Comparison of ENCODE assay signal across 8 cellular contexts in genomic region chr6:11231564-11232176, GRCh38. TPM values are rescaled to one million over a fixed set of nuclear protein-coding genes. Genes with fewer than 3 reads are reported as not detected.
DNase-seq lines count a peak whose midpoint lies in the region; ATAC-seq lines count a peak whose summit lies in the region.

No MANE protein-coding gene starts in this region.

- peaks cover 36% of the 10 kb centered on the region for H3K4me1 ChIP-seq in HUES64 (ENCODE audit: insufficient read depth, low read length)
- no peaks in the 10 kb centered on the region; the same call in 1 of the 2 replicates for H3K4me1 ChIP-seq in iPS DF 6.9 (ENCODE audit: control insufficient read depth, insufficient read depth, low read length)

- H3K4me3 ChIP-seq in HUES64 (ENCODE audit: low read length) (peak overlapping the region; percentile 78), iPS DF 6.9 (ENCODE audit: low read length) (peak overlapping the region; percentile 64; the same call in 1 of the 2 replicates), skin epidermis (peak overlapping the region; percentile 30 to 56 (median 51))

- H3K9me3 Mint-ChIP-seq in activated naive CD8-positive, alpha-beta T cell treated with anti-CD3 and anti-CD28 coated beads, Interleukin-2, amount 10 ng/mL, durations not matched to agents 7 days and 5 days = peaks cover 2% of the 10 kb centered on the region

- H3K27ac Mint-ChIP-seq in activated naive CD8-positive, alpha-beta T cell treated with anti-CD3 and anti-CD28 coated beads, Interleukin-2, amount 10 ng/mL, durations not matched to agents 7 days and 5 days = peak overlapping the region; percentile 95

- peak overlapping the region; percentile 32; the same call in 1 of the 2 replicates for H3K9ac ChIP-seq in HUES64 (ENCODE audit: low read depth, low read length)

- 26% methylated on average over 4 of the region's 4 CpGs for WGBS in HUES64
- no CpG with 5 or more reads among the region's 4 CpGs for WGBS in iPS DF 6.9 (ENCODE audit: insufficient coverage, insufficient read length)

- H3K36me3 ChIP-seq in HUES64 (ENCODE audit: insufficient read depth, low read length) (no peaks in the 10 kb centered on the region; the same call in 1 of the 2 replicates), iPS DF 6.9 (ENCODE audit: control insufficient read depth, insufficient read depth, low read length) (no peaks in the 10 kb centered on the region)

- no peak for DNase-seq in activated naive CD8-positive, alpha-beta T cell treated with anti-CD3 and anti-CD28 coated beads, Interleukin-2, amount 10 ng/mL, durations not matched to agents 7 days and 5 days
- DNase-seq in iPS DF 6.9 (ENCODE audit: low read depth, low spot score) (no peak), DMS53 treated with DMSO at 0.1 percent for 48 hours (lab: John Stamatoyannopoulos, UW; ENCODE audit: unreplicated experiment) (no peak), UCSD-AML1 (lab: John Stamatoyannopoulos, UW; ENCODE audit: unreplicated experiment) (no peak)

- POLR2A ChIA-PET in activated naive CD8-positive, alpha-beta T cell treated with anti-CD3 and anti-CD28 coated beads, Interleukin-2, amount 10 ng/mL, durations not matched to agents 7 days and 5 days (lab: Charles Lee) = interaction anchor here (0.8 to 4.2 kb wide), 19 partner anchors 8 to 150 kb away, joined by 3 to 68 read pairs (median 6); no protein-coding TSS in a partner anchor

- peaks cover 53% of the 10 kb centered on the region for H3K4me1 Mint-ChIP-seq in activated naive CD8-positive, alpha-beta T cell treated with anti-CD3 and anti-CD28 coated beads, Interleukin-2, amount 10 ng/mL, durations not matched to agents 7 days and 5 days

- peaks cover 37% of the 10 kb centered on the region for H3K36me3 Mint-ChIP-seq in activated naive CD8-positive, alpha-beta T cell treated with anti-CD3 and anti-CD28 coated beads, Interleukin-2, amount 10 ng/mL, durations not matched to agents 7 days and 5 days

- ATAC-seq in activated naive CD8-positive, alpha-beta T cell treated with anti-CD3 and anti-CD28 coated beads, Interleukin-2, amount 10 ng/mL, durations not matched to agents 7 days and 5 days (ENCODE audit: low read depth) = no peak
- ATAC-seq in HG03565 (IDR thresholded peaks at IDR 0.05; ENCODE audit: unreplicated experiment) (no peak), GM18909 (IDR thresholded peaks at IDR 0.05; ENCODE audit: poor library complexity, unreplicated experiment) (no peak)

- H3K27ac ChIP-seq in HUES64 (ENCODE audit: low read depth, low read length) = peak overlapping the region; percentile 32
- H3K27ac ChIP-seq in iPS DF 6.9 (ENCODE audit: low read length) = no peak overlapping the region
- peak overlapping the region in 20 of 21 experiments; percentile 16 to 87 (median 82) for H3K27ac ChIP-seq in skin epidermis

- H3K4me3 Mint-ChIP-seq in activated naive CD8-positive, alpha-beta T cell treated with anti-CD3 and anti-CD28 coated beads, Interleukin-2, amount 10 ng/mL, durations not matched to agents 7 days and 5 days = peak overlapping the region; percentile 87

- H3K9me3 ChIP-seq in HUES64 (ENCODE audit: insufficient read depth, low read depth, low read length) = no peaks in the 10 kb centered on the region
- no peaks in the 10 kb centered on the region for H3K9me3 ChIP-seq in iPS DF 6.9 (ENCODE audit: control insufficient read depth, insufficient read depth, low read length)

- H3K27me3 Mint-ChIP-seq in activated naive CD8-positive, alpha-beta T cell treated with anti-CD3 and anti-CD28 coated beads, Interleukin-2, amount 10 ng/mL, durations not matched to agents 7 days and 5 days = no peaks in the 10 kb centered on the region

- no peaks in the 10 kb centered on the region for H3K27me3 ChIP-seq in HUES64 (ENCODE audit: insufficient read depth, low read length)
- no peaks in the 10 kb centered on the region for H3K27me3 ChIP-seq in iPS DF 6.9 (ENCODE audit: control insufficient read depth, insufficient read depth, low read length)

RNA-seq across cellular contexts. Expression of gene NEDD9, which starts 0.8 kb away (rescaled TPM):
- polyA plus RNA-seq in HUES64 (2013, experiment 1 of 2) = 6.4 TPM
- 9.9 TPM for polyA plus RNA-seq in HUES64 (2013, experiment 2 of 2)
- total RNA-seq in activated naive CD8-positive, alpha-beta T cell treated with anti-CD3 and anti-CD28 coated beads, Interleukin-2, amount 10 ng/mL, durations not matched to agents 7 days and 5 days = 10 to 100 TPM; 72.2 to 80.8 TPM
